1 cellular context compared by ENCODE assay signal in genomic region chr13:113137656-113138292, GRCh38.
TF ChIP-seq lines count a peak whose summit lies in the region.

No MANE protein-coding gene starts in this region.

TF ChIP-seq in GM23338, 12 proteins besides CTCF, POLR2A, EP300 and RAD21 (continued from another document):
- TF ChIP-seq POLR2AphosphoS5 (IDR thresholded peaks at IDR 0.05; ENCODE audit: low read depth) (no peak), STAT1 (IDR thresholded peaks at IDR 0.05; ENCODE audit: unreplicated experiment) (no peak)
- TF ChIP-seq, protein P1, sequence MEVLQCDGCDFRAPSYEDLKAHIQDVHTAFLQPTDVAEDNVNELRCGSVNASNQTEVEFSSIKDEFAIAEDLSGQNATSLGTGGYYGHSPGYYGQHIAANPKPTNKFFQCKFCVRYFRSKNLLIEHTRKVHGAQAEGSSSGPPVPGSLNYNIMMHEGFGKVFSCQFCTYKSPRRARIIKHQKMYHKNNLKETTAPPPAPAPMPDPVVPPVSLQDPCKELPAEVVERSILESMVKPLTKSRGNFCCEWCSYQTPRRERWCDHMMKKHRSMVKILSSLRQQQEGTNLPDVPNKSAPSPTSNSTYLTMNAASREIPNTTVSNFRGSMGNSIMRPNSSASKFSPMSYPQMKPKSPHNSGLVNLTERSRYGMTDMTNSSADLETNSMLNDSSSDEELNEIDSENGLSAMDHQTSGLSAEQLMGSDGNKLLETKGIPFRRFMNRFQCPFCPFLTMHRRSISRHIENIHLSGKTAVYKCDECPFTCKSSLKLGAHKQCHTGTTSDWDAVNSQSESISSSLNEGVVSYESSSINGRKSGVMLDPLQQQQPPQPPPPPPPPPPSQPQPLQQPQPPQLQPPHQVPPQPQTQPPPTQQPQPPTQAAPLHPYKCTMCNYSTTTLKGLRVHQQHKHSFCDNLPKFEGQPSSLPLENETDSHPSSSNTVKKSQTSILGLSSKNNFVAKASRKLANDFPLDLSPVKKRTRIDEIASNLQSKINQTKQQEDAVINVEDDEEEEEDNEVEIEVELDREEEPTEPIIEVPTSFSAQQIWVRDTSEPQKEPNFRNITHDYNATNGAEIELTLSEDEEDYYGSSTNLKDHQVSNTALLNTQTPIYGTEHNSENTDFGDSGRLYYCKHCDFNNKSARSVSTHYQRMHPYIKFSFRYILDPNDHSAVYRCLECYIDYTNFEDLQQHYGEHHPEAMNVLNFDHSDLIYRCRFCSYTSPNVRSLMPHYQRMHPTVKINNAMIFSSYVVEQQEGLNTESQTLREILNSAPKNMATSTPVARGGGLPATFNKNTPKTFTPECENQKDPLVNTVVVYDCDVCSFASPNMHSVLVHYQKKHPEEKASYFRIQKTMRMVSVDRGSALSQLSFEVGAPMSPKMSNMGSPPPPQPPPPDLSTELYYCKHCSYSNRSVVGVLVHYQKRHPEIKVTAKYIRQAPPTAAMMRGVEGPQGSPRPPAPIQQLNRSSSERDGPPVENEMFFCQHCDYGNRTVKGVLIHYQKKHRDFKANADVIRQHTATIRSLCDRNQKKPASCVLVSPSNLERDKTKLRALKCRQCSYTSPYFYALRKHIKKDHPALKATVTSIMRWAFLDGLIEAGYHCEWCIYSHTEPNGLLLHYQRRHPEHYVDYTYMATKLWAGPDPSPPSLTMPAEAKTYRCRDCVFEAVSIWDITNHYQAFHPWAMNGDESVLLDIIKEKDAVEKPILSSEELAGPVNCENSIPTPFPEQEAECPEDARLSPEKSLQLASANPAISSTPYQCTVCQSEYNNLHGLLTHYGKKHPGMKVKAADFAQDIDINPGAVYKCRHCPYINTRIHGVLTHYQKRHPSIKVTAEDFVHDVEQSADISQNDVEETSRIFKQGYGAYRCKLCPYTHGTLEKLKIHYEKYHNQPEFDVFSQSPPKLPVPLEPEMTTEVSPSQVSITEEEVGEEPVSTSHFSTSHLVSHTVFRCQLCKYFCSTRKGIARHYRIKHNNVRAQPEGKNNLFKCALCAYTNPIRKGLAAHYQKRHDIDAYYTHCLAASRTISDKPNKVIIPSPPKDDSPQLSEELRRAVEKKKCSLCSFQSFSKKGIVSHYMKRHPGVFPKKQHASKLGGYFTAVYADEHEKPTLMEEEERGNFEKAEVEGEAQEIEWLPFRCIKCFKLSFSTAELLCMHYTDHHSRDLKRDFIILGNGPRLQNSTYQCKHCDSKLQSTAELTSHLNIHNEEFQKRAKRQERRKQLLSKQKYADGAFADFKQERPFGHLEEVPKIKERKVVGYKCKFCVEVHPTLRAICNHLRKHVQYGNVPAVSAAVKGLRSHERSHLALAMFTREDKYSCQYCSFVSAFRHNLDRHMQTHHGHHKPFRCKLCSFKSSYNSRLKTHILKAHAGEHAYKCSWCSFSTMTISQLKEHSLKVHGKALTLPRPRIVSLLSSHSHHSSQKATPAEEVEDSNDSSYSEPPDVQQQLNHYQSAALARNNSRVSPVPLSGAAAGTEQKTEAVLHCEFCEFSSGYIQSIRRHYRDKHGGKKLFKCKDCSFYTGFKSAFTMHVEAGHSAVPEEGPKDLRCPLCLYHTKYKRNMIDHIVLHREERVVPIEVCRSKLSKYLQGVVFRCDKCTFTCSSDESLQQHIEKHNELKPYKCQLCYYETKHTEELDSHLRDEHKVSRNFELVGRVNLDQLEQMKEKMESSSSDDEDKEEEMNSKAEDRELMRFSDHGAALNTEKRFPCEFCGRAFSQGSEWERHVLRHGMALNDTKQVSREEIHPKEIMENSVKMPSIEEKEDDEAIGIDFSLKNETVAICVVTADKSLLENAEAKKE (CRISPR knock-in tag; IDR thresholded peaks at IDR 0.05), result no peak; the same call in 1 of the 2 replicates
